In genomic region chr1:47424336-47424982, GRCh38 we compare ENCODE assay signal across 8 cellular contexts. TPM values are rescaled to one million over a fixed set of nuclear protein-coding genes. Genes with fewer than 3 reads are reported as not detected.
A peak's percentile ranks its signal among the peaks of the same experiment; 100 is the strongest.
DNase-seq lines count a peak whose midpoint lies in the region; ATAC-seq, FAIRE-seq and TF ChIP-seq lines count a peak whose summit lies in the region.

No MANE protein-coding gene starts in this region.

- no peaks in the 10 kb centered on the region for H3K27me3 ChIP-seq in body of pancreas

- H3K4me1 ChIP-seq in A549 (no peaks in the 10 kb centered on the region), body of pancreas (no peaks in the 10 kb centered on the region)

- H3K4me3 ChIP-seq in A549: no peak overlapping the region
- H3K4me3 ChIP-seq in GM12864 (ENCODE audit: low read depth, low read length): no peak overlapping the region
- H3K4me3 ChIP-seq in body of pancreas: no peak overlapping the region

- ATAC-seq in A549: peak; percentile 92 to 97
- ATAC-seq in body of pancreas: peak; percentile 52
- no peak for ATAC-seq in HG03095 (IDR thresholded peaks at IDR 0.05; ENCODE audit: unreplicated experiment)
- no peak for ATAC-seq in GM18511 (IDR thresholded peaks at IDR 0.05; ENCODE audit: unreplicated experiment)
- no peak for ATAC-seq in esophagus mucosa

- intact Hi-C loops in body of pancreas (cut with DNase I): loop anchor here (10.0 kb wide), 1 partner anchor 240 kb away; no protein-coding TSS in a partner anchor

- no peak for TF ChIP-seq EP300 in A549 (IDR thresholded peaks at IDR 0.05)

- H3K9me3 ChIP-seq in A549 (no peaks in the 10 kb centered on the region), body of pancreas (no peaks in the 10 kb centered on the region)

- POLR2A ChIA-PET in A549 (lab: Yijun Ruan, JAX): no interaction called here

- peak; percentile 22 to 38; a peak in 3 of 5 replicates for TF ChIP-seq RAD21 in A549 (conservative IDR thresholded peaks at IDR 0.05 in 1 of 2, IDR thresholded peaks at IDR 0.05 in 1 of 2)

- FAIRE-seq in A549 (lab: Jason Lieb, UNC): no peak

- H3K27ac ChIP-seq in A549 (no peak overlapping the region), body of pancreas (no peak overlapping the region)

- peak; percentile 63 to 65 for DNase-seq in A549 (ENCODE audit: low read depth in 1 of 2, low spot score in 1 of 2)
- no peak for DNase-seq in GM12864 (ENCODE audit: low read depth)
- DNase-seq in NCI-H2196 (lab: John Stamatoyannopoulos, UW; ENCODE audit: unreplicated experiment): peak; percentile 70
- peak in 3 of 4 donors; percentile 29 to 33 (median 31) for DNase-seq in body of pancreas
- DNase-seq in lung microvascular endothelial cell (ENCODE audit: low read depth in 2 of 2): peak; percentile 45 to 66

- CTCF ChIA-PET in A549 (lab: Yijun Ruan, JAX): interaction anchor here (0.7 to 2.8 kb wide), 18 partner anchors 7 to 303 kb away, joined by 3 to 28 read pairs (median 4); partner anchors contain the start of genes CMPK1 and FOXD2

- no peaks in the 10 kb centered on the region for H3K36me3 ChIP-seq in body of pancreas (replicated peaks in 1 of 2; ENCODE audit: insufficient read depth in 1 of 2, low read depth in 2 of 2)

- H3K4me2 ChIP-seq in A549: no peak overlapping the region

- TF ChIP-seq POLR2A in A549 (IDR thresholded peaks at IDR 0.05; ENCODE audit: low read length): no peak
- no peak for TF ChIP-seq POLR2A in body of pancreas (IDR thresholded peaks at IDR 0.05)

- WGBS in A549 (ENCODE audit: missing lambda C conversion rate): 30% methylated on average over 6 of the region's 6 CpGs
- 7% methylated on average over 6 of the region's 6 CpGs for WGBS in body of pancreas, 2 donors

- TF ChIP-seq CTCF in A549 (IDR thresholded peaks at IDR 0.05) (peak; percentile 65), GM12864 (IDR thresholded peaks at IDR 0.05; ENCODE audit: low read depth, low read length, missing control alignments) (peak; percentile 60), body of pancreas (IDR thresholded peaks at IDR 0.05) (peak in 6 of 7 experiments; percentile 57 to 76 (median 65))

TF ChIP-seq in A549, 52 proteins besides CTCF, POLR2A, EP300 and RAD21:
- peak; percentile 41 for TF ChIP-seq SMC3 (IDR thresholded peaks at IDR 0.05)
- no peak for TF ChIP-seq MAZ (IDR thresholded peaks at IDR 0.05; ENCODE audit: borderline replicate concordance, low read depth, low read length)

RNA-seq across cellular contexts. Expression of gene FOXE3, which starts 8.4 kb away (rescaled TPM):
- polyA plus RNA-seq in A549 (2011; rRNA removed): not detected in 2 replicates
- polyA plus RNA-seq in A549 (2012; cell fraction: cytosol; rRNA removed): 0.05 TPM in 1 of 2 replicates, not detected in the other
- polyA plus RNA-seq in A549 (2012; cell fraction: nucleus; rRNA removed): 0.16 and 0.29 TPM in 2 replicates
- 0.04 to 0.09 TPM (median 0.08 TPM) in 3 replicates for polyA plus RNA-seq in A549 (2017; fragmentation: RNase III; extraction: RNeasy Plus Mini Kit Qiagen cat#74134 plus additional on column Dnase treatment)
- 0.10 TPM in 1 of 2 replicates, not detected in the other for polyA minus RNA-seq in A549 (2011; rRNA and poly(A)+ RNA removed)
- not detected for total RNA-seq in body of pancreas
- not detected in 2 replicates for total RNA-seq in lung microvascular endothelial cell
- total RNA-seq in esophagus mucosa: not detected

RNA-seq across cellular contexts. Expression of gene FOXD2, which starts 13.4 kb away (rescaled TPM):
- polyA plus RNA-seq in A549 (2011; rRNA removed): 0.12 and 0.13 TPM in 2 replicates
- polyA plus RNA-seq in A549 (2012; cell fraction: cytosol; rRNA removed): 0.17 and 0.25 TPM in 2 replicates
- 0.24 and 0.38 TPM in 2 replicates for polyA plus RNA-seq in A549 (2012; cell fraction: nucleus; rRNA removed)
- 0.22 to 0.50 TPM (median 0.35 TPM) in 3 replicates for polyA plus RNA-seq in A549 (2017; fragmentation: RNase III; extraction: RNeasy Plus Mini Kit Qiagen cat#74134 plus additional on column Dnase treatment)
- polyA minus RNA-seq in A549 (2011; rRNA and poly(A)+ RNA removed): 0.17 and 0.24 TPM in 2 replicates
- under 1 TPM in 1 of 2 donors, not detected in 1; 0.26 TPM for total RNA-seq in body of pancreas
- under 0.01 TPM in 2 replicates for total RNA-seq in lung microvascular endothelial cell
- 0.08 TPM for total RNA-seq in esophagus mucosa

Comparison
In these comparisons a context has a peak if more than half of its experiments do, and no peak if none do; other contexts are left out.
1. ATAC-seq: peak in A549 (2 of 2) and body of pancreas (single experiment); none in HG03095 (single experiment), GM18511 (single experiment) and esophagus mucosa (single experiment).
2. Peak in every context shown above with its lines, with median percentiles within 50 percentile points of each other: CTCF ChIP-seq.